ENCODE assay signal across 9 cellular contexts in the genomic region with DNA sequence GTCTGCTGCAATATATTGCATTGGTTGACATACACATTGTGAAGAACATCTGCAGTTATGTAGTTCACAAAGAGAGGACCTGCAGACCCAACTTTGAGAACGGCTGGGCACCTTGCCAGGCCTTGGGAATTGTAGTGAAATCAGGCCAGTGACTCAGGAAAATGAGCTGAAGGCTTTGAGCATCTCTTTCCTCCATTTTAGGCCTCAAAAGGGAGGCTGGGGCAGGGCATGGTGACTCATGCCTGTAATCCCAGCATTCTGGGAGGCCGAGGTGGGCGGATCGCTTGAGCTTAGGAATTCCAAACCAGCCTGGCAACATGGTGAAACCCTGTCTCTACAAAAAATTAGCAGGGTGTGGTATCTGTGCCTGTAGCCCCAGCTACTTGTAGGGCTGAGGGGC. TPM values are rescaled to one million over a fixed set of nuclear protein-coding genes. Genes with fewer than 3 reads are reported as not detected.
DNase-seq lines count a peak whose midpoint lies in the region; ATAC-seq and TF ChIP-seq lines count a peak whose summit lies in the region.
"Had no signal": no experiment of that assay in that cellular context is flagged by ENCODE, and none has a peak within 500 bp of the region (broad histone marks: within the 10 kb centered on the region; RNA-seq: fewer than 3 reads in every experiment).

No MANE protein-coding gene starts in this region.

- no peaks in the 10 kb centered on the region for H3K27me3 Mint-ChIP-seq in H9 (ENCODE audit: low read depth)
- no peaks in the 10 kb centered on the region for H3K27me3 Mint-ChIP-seq in activated CD4-positive, alpha-beta memory T cell treated with anti-CD3 and anti-CD28 coated beads, Interleukin-2, amount 10 ng/mL, durations not matched to agents 7 days and 5 days

- peak overlapping the region in 1 of 3 experiments; percentile 64; a peak in 1 of 7 replicates for H3K27ac Mint-ChIP-seq in H9
- peak overlapping the region; percentile 93 for H3K27ac Mint-ChIP-seq in activated CD4-positive, alpha-beta memory T cell treated with anti-CD3 and anti-CD28 coated beads, Interleukin-2, amount 10 ng/mL, durations not matched to agents 7 days and 5 days

- H3K4me3 ChIP-seq in A673 (ENCODE audit: low read depth, low read length, poor library complexity, severe bottlenecking) (peak overlapping the region; percentile 78), skeletal muscle satellite cell (ENCODE audit: low read length) (peak overlapping the region; percentile 77)

- H3K4me1 Mint-ChIP-seq in H9: peaks cover 6 to 10% of the 10 kb centered on the region in 2 experiments
- peaks cover 32% of the 10 kb centered on the region for H3K4me1 Mint-ChIP-seq in activated CD4-positive, alpha-beta memory T cell treated with anti-CD3 and anti-CD28 coated beads, Interleukin-2, amount 10 ng/mL, durations not matched to agents 7 days and 5 days

- H2BK5ac ChIP-seq in H9 (ENCODE audit: insufficient read length, low read length): no peak overlapping the region

- no peak for TF ChIP-seq CTCF in A673 (conservative IDR thresholded peaks at IDR 0.05; ENCODE audit: low read depth, low read length)
- no peak for TF ChIP-seq CTCF in H9 (conservative IDR thresholded peaks at IDR 0.05)

- H3K27me3 ChIP-seq in A673 (replicated peaks; ENCODE audit: insufficient read depth, low read depth, low read length, poor library complexity) (no peaks in the 10 kb centered on the region), H9 (ENCODE audit: insufficient read depth, low read length) (no peaks in the 10 kb centered on the region), skeletal muscle satellite cell (ENCODE audit: control insufficient read depth, insufficient read depth, low read length) (no peaks in the 10 kb centered on the region)

- H2AFZ ChIP-seq in H9 (ENCODE audit: low read length): no peak overlapping the region

- no peak overlapping the region for H3K56ac ChIP-seq in H9 (ENCODE audit: insufficient read length, low read depth, low read length)

- intact Hi-C loops in A673 (cut with micrococcal nuclease; ENCODE audit: unreplicated experiment): no loop called here
- intact Hi-C loops in head of caudate nucleus (cut with DNase I): no loop called here

- H4K20me1 ChIP-seq in H9 (ENCODE audit: control insufficient read depth, insufficient read depth, insufficient read length): no peaks in the 10 kb centered on the region

- H3K4me2 ChIP-seq in H9 (ENCODE audit: insufficient read depth, insufficient read length, low read length): peak overlapping the region; percentile 92
- peak overlapping the region; percentile 74 for H3K4me2 ChIP-seq in skeletal muscle satellite cell (ENCODE audit: low read length)

- H3K4me3 Mint-ChIP-seq in H9: peak overlapping the region; percentile 94 to 97
- peak overlapping the region; percentile 96 for H3K4me3 Mint-ChIP-seq in activated CD4-positive, alpha-beta memory T cell treated with anti-CD3 and anti-CD28 coated beads, Interleukin-2, amount 10 ng/mL, durations not matched to agents 7 days and 5 days

- H2BK120ac ChIP-seq in H9 (ENCODE audit: low read depth, low read length, poor library complexity, severe bottlenecking): no peak overlapping the region

- H3K23ac ChIP-seq in H9 (ENCODE audit: insufficient read length, low read depth, low read length): no peak overlapping the region

- no peak overlapping the region for H3K18ac ChIP-seq in H9 (ENCODE audit: insufficient read length, low read depth, low read length)

- DNase-seq in A673 (ENCODE audit: low spot score) (peak; percentile 81), H9 (no peak), head of caudate nucleus (peak in 24 of 42 donors; percentile 9 to 70 (median 38)), NCI-H748 treated with DMSO at 0.1 percent for 48 hours (lab: John Stamatoyannopoulos, UW) (no peak)
- DNase-seq in activated CD4-positive, alpha-beta memory T cell treated with anti-CD3 and anti-CD28 coated beads, Interleukin-2, amount 10 ng/mL, durations not matched to agents 7 days and 5 days: no peak
- no peak for DNase-seq in activated CD4-positive, CD25-positive, alpha-beta regulatory T cell (lab: John Stamatoyannopoulos, UW)

- no peak overlapping the region for H4K5ac ChIP-seq in H9 (ENCODE audit: insufficient read length, low read depth, low read length)

- H4K91ac ChIP-seq in H9 (ENCODE audit: insufficient read length, low read depth, low read length): no peak overlapping the region

- WGBS in H9 (ENCODE audit: extremely low coverage, insufficient read length, low lambda C conversion rate): no CpG with 5 or more reads among the region's 4 CpGs

- H2BK15ac ChIP-seq in H9 (ENCODE audit: low read depth, low read length): no peak overlapping the region

- no peaks in the 10 kb centered on the region for H3K79me1 ChIP-seq in H9 (ENCODE audit: insufficient read depth, low read depth, low read length, poor library complexity, severe bottlenecking)

- H2AK5ac ChIP-seq in H9 (ENCODE audit: insufficient read length, low read length): no peak overlapping the region

- H2BK12ac ChIP-seq in H9 (ENCODE audit: insufficient read length, low read depth, low read length): no peak overlapping the region

- ATAC-seq in GM21515 (IDR thresholded peaks at IDR 0.05; ENCODE audit: unreplicated experiment): no peak
- ATAC-seq: mucosa of descending colon had no signal

- BruUV-seq in A673 (replicated peaks; lab: Mats Ljungman, UMichigan): no TSS peak

- H3K23me2 ChIP-seq in H9 (ENCODE audit: insufficient read length, low read depth, low read length, poor library complexity, severe bottlenecking): peaks cover 5% of the 10 kb centered on the region

- POLR2A ChIA-PET in A673 (lab: Charles Lee; ENCODE audit: low non-redundant PET): interaction anchor here (0.6 kb wide), 1 partner anchor 389 kb away, joined by 3 read pairs; no protein-coding TSS in a partner anchor
- POLR2A ChIA-PET in activated CD4-positive, alpha-beta memory T cell treated with anti-CD3 and anti-CD28 coated beads, Interleukin-2, amount 10 ng/mL, durations not matched to agents 7 days and 5 days (lab: Charles Lee): interaction anchor here (1.2 to 2.4 kb wide), 6 partner anchors 8 to 377 kb away, joined by 3 to 31 read pairs (median 8); a partner anchor contains a TSS

- H2BK20ac ChIP-seq in H9 (ENCODE audit: low read depth, low read length, poor library complexity, severe bottlenecking): no peak overlapping the region

- CTCF ChIA-PET in A673 (lab: Charles Lee): no interaction called here
- CTCF ChIA-PET in activated CD4-positive, alpha-beta memory T cell treated with anti-CD3 and anti-CD28 coated beads, Interleukin-2, amount 10 ng/mL, durations not matched to agents 7 days and 5 days (lab: Charles Lee): interaction anchor here (0.6 to 1.9 kb wide), 10 partner anchors 9 to 532 kb away, joined by 3 to 9 read pairs (median 4); no protein-coding TSS in a partner anchor

- no peaks in the 10 kb centered on the region for H3K9me3 Mint-ChIP-seq in H9
- H3K9me3 Mint-ChIP-seq in activated CD4-positive, alpha-beta memory T cell treated with anti-CD3 and anti-CD28 coated beads, Interleukin-2, amount 10 ng/mL, durations not matched to agents 7 days and 5 days: no peaks in the 10 kb centered on the region

- H3K9ac ChIP-seq in H9 (ENCODE audit: extremely low read depth, insufficient read length, low read length) (no peak overlapping the region), skeletal muscle satellite cell (ENCODE audit: low read depth, low read length) (peak overlapping the region; percentile 92)

- no peak overlapping the region for H3K14ac ChIP-seq in H9 (ENCODE audit: insufficient read depth, low read length)

- H3K4ac ChIP-seq in H9 (ENCODE audit: low read depth, low read length): no peak overlapping the region

- H3T11ph ChIP-seq in H9 (ENCODE audit: low read length): no peak overlapping the region

- H3K9me3 ChIP-seq in A673 (ENCODE audit: low read depth, low read length, poor library complexity, severe bottlenecking) (no peaks in the 10 kb centered on the region), H9 (ENCODE audit: control insufficient read depth, low read depth, low read length) (no peaks in the 10 kb centered on the region), skeletal muscle satellite cell (replicated peaks; ENCODE audit: low read length) (no peaks in the 10 kb centered on the region)
- H3K9me3 ChIP-seq: mucosa of descending colon had no signal

- H3K27ac ChIP-seq in A673 (ENCODE audit: low read depth, low read length, poor library complexity, severe bottlenecking): peak overlapping the region; percentile 86
- H3K27ac ChIP-seq in H9 (ENCODE audit: insufficient read length, low read depth, low read length): no peak overlapping the region

- peaks cover 3% of the 10 kb centered on the region; the same call in 1 of the 2 replicates for H3K79me2 ChIP-seq in H9 (ENCODE audit: insufficient read depth, low read length)

- peaks cover 6% of the 10 kb centered on the region for H3K4me1 ChIP-seq in A673 (ENCODE audit: insufficient read depth, low read length, poor library complexity, severe bottlenecking)
- peaks cover 7% of the 10 kb centered on the region; the same call in 1 of the 2 replicates for H3K4me1 ChIP-seq in H9 (ENCODE audit: insufficient read depth, low read length)
- H3K4me1 ChIP-seq in skeletal muscle satellite cell (ENCODE audit: control insufficient read depth, insufficient read depth, low read length): peaks cover 13% of the 10 kb centered on the region

- no peaks in the 10 kb centered on the region for H3K36me3 ChIP-seq in A673 (ENCODE audit: insufficient read depth, low read length, poor library complexity, severe bottlenecking)
- peaks cover 10% of the 10 kb centered on the region for H3K36me3 ChIP-seq in skeletal muscle satellite cell (ENCODE audit: insufficient read depth, low read length)

- peaks cover 0 to 7% (median 0%) of the 10 kb centered on the region in 3 experiments; a peak in 3 of 7 replicates for H3K36me3 Mint-ChIP-seq in H9 (ENCODE audit: insufficient read depth in 1 of 3, low read depth in 3 of 3)
- H3K36me3 Mint-ChIP-seq in activated CD4-positive, alpha-beta memory T cell treated with anti-CD3 and anti-CD28 coated beads, Interleukin-2, amount 10 ng/mL, durations not matched to agents 7 days and 5 days (ENCODE audit: low read depth): peaks cover 36% of the 10 kb centered on the region

- no peak overlapping the region for H4K8ac ChIP-seq in H9 (replicated peaks; ENCODE audit: insufficient read length, low read depth, low read length)

RNA-seq across cellular contexts. Expression of a gene that starts 1.4 kb away (rescaled TPM):
- total RNA-seq in A673 (2021): 11.4 and 14.0 TPM in 2 replicates
- total RNA-seq in H9 (2021): 10.7 and 12.9 TPM in 2 replicates
- 10 to 100 TPM; 11.4 to 11.5 TPM for total RNA-seq in activated CD4-positive, alpha-beta memory T cell treated with anti-CD3 and anti-CD28 coated beads, Interleukin-2, amount 10 ng/mL, durations not matched to agents 7 days and 5 days
- 11.7 and 15.3 TPM in 2 replicates for total RNA-seq in skeletal muscle satellite cell (2012; rRNA removed)

Comparison
In these comparisons a context has a peak if more than half of its experiments do, and no peak if none do; other contexts are left out.
1. DNase-seq: peak in A673 (single experiment) and head of caudate nucleus (24 of 42); none in H9 (single experiment), activated CD4-positive, alpha-beta memory T cell treated with anti-CD3 and anti-CD28 coated beads, Interleukin-2, amount 10 ng/mL, durations not matched to agents 7 days and 5 days (single experiment), activated CD4-positive, CD25-positive, alpha-beta regulatory T cell (0 of 4) and NCI-H748 treated with DMSO at 0.1 percent for 48 hours (single experiment).